8 cellular contexts compared by ENCODE assay signal in genomic region chr1:16498573-16499359, GRCh38. TPM values are rescaled to one million over a fixed set of nuclear protein-coding genes. Genes with fewer than 3 reads are reported as not detected.
DNase-seq lines count a peak whose midpoint lies in the region; ATAC-seq and TF ChIP-seq lines count a peak whose summit lies in the region.

No MANE protein-coding gene starts in this region.

- intact Hi-C loops in ascending aorta (cut with DNase I) (loop anchor here (2.0 kb wide), 1 partner anchor 14 kb away; no protein-coding TSS in a partner anchor), aorta (cut with DNase I) (no loop called here)

- H4K20me1 ChIP-seq in hepatocyte (ENCODE audit: insufficient read depth, poor library complexity, severe bottlenecking), result no peaks in the 10 kb centered on the region

- H3K4me3 Mint-ChIP-seq in T-helper 2 cell treated with Interferon-gamma antibody and Interleukin-4, amounts not matched to agents 5 μg/mL and 100 μg/mL, for 36 hours, result peak overlapping the region; percentile 81

- ATAC-seq in HG02938 (IDR thresholded peaks at IDR 0.05; ENCODE audit: unreplicated experiment) (peak; percentile 64), aorta (ENCODE audit: low FRiP score) (peak; percentile 91)

- H3K27me3 Mint-ChIP-seq in T-helper 2 cell treated with Interferon-gamma antibody and Interleukin-4, amounts not matched to agents 5 μg/mL and 100 μg/mL, for 36 hours (ENCODE audit: low read depth), result peaks cover 5% of the 10 kb centered on the region

- H3K4me3 ChIP-seq in ascending aorta (peak overlapping the region; percentile 70 to 90), hepatocyte (peak overlapping the region; percentile 87), aorta (ENCODE audit: low read length in 2 of 2) (peak overlapping the region; percentile 51 to 66)

- TF ChIP-seq CTCF in GM13977 (IDR thresholded peaks at IDR 0.05; ENCODE audit: extremely low read depth, insufficient read depth, missing control alignments), result peak; percentile 36
- TF ChIP-seq CTCF in ascending aorta (IDR thresholded peaks at IDR 0.05), result peak in 1 of 3 experiments; percentile 9
- no peak for TF ChIP-seq CTCF in hepatocyte (IDR thresholded peaks at IDR 0.05; ENCODE audit: poor library complexity)

- peaks cover 15% of the 10 kb centered on the region for H3K79me2 ChIP-seq in hepatocyte

- peaks cover 17% of the 10 kb centered on the region for H3K4me1 Mint-ChIP-seq in T-helper 2 cell treated with Interferon-gamma antibody and Interleukin-4, amounts not matched to agents 5 μg/mL and 100 μg/mL, for 36 hours (ENCODE audit: low read depth)

- peak overlapping the region; percentile 96 for H3K4me2 ChIP-seq in hepatocyte

- H3K27me3 ChIP-seq in ascending aorta (no peaks in the 10 kb centered on the region), hepatocyte (no peaks in the 10 kb centered on the region), aorta (ENCODE audit: control insufficient read depth in 1 of 2, insufficient read depth in 2 of 2, low read length in 1 of 2) (no peaks in the 10 kb centered on the region)

- H3K9me2 ChIP-seq in hepatocyte (replicated peaks; ENCODE audit: insufficient read depth), result no peaks in the 10 kb centered on the region

- H3K27ac ChIP-seq in ascending aorta (peak overlapping the region; percentile 77 to 83), hepatocyte (peak overlapping the region; percentile 97), aorta (ENCODE audit: low read depth in 1 of 2, low read length in 2 of 2) (peak overlapping the region; percentile 28 to 37)

- no peaks in the 10 kb centered on the region for H3K36me3 ChIP-seq in ascending aorta
- H3K36me3 ChIP-seq in hepatocyte (replicated peaks; ENCODE audit: insufficient read depth, low read depth), result no peaks in the 10 kb centered on the region
- no peaks in the 10 kb centered on the region for H3K36me3 ChIP-seq in aorta (ENCODE audit: control insufficient read depth in 1 of 2, insufficient read depth in 2 of 2, low read length in 1 of 2)

- in situ Hi-C loops in GM13977 (cut with MboI; ENCODE audit: low pct_unique_long_range_greater_than_20kb, low sequenced_read_pairs, unreplicated experiment), result no loop called here

- no peaks in the 10 kb centered on the region for H3K9me3 Mint-ChIP-seq in T-helper 2 cell treated with Interferon-gamma antibody and Interleukin-4, amounts not matched to agents 5 μg/mL and 100 μg/mL, for 36 hours

- no peaks in the 10 kb centered on the region for H3K9me3 ChIP-seq in ascending aorta
- H3K9me3 ChIP-seq in hepatocyte (ENCODE audit: low read depth), result no peaks in the 10 kb centered on the region
- no peaks in the 10 kb centered on the region for H3K9me3 ChIP-seq in aorta (ENCODE audit: control insufficient read depth, low read length)

- DNase-seq in GM13977 (ENCODE audit: low spot score) (peak; percentile 99), NCI-H1930 (lab: John Stamatoyannopoulos, UW) (peak; percentile 83 to 92), ascending aorta (ENCODE audit: low spot score in 2 of 2) (peak; percentile 46 to 93), hepatocyte (ENCODE audit: low spot score) (peak; percentile 97), retina (peak; percentile 89), aorta (peak; percentile 92 to 96)
- peak; percentile 89 for DNase-seq in T-helper 2 cell treated with Interferon-gamma antibody and Interleukin-4, amounts not matched to agents 5 μg/mL and 100 μg/mL, for 36 hours (ENCODE audit: low spot score)

- no peaks in the 10 kb centered on the region for H3K36me3 Mint-ChIP-seq in T-helper 2 cell treated with Interferon-gamma antibody and Interleukin-4, amounts not matched to agents 5 μg/mL and 100 μg/mL, for 36 hours (ENCODE audit: low read depth)

- WGBS in hepatocyte (ENCODE audit: low lambda C conversion rate, missing lambda C conversion rate), result under 1% methylated on average over 54 of the region's 98 CpGs
- WGBS in aorta, 2 donors, result 1% methylated on average over 48 to 98 of the region's 98 CpGs

- peak overlapping the region; percentile 78 for H2AFZ ChIP-seq in hepatocyte

- peak overlapping the region; percentile 41 for H3K27ac Mint-ChIP-seq in T-helper 2 cell treated with Interferon-gamma antibody and Interleukin-4, amounts not matched to agents 5 μg/mL and 100 μg/mL, for 36 hours

- H3K4me1 ChIP-seq in ascending aorta, result peaks cover 2 to 4% of the 10 kb centered on the region in 2 donors
- H3K4me1 ChIP-seq in hepatocyte (ENCODE audit: insufficient read depth), result peaks cover 5% of the 10 kb centered on the region
- H3K4me1 ChIP-seq in aorta (ENCODE audit: control insufficient read depth in 1 of 2, insufficient read depth in 2 of 2, low read length in 2 of 2), result no peaks in the 10 kb centered on the region

RNA-seq across cellular contexts. Expression of gene RNU1-1, which starts 15.3 kb away (rescaled TPM):
- total RNA-seq in ascending aorta (under 0.01 TPM), hepatocyte (under 0.01 TPM in 2 replicates), aorta (1,000 to 10,000 TPM; 7,231 to 8,154 TPM)
- polyA plus RNA-seq in hepatocyte (not detected in 2 replicates), aorta (not detected)

RNA-seq across cellular contexts. Expression of gene NECAP2, which starts 58.2 kb away (rescaled TPM):
- total RNA-seq in ascending aorta (28.6 TPM), hepatocyte (51.8 and 55.2 TPM in 2 replicates), aorta (10 to 100 TPM; 38.1 to 60.4 TPM)
- polyA plus RNA-seq in hepatocyte (48.9 and 58.0 TPM in 2 replicates), aorta (10 to 100 TPM; 37.5 to 38.1 TPM)

Comparison
In these comparisons a context has a peak if more than half of its experiments do, and no peak if none do; other contexts are left out.
1. Peak in every context shown above with its lines: DNase-seq, ATAC-seq, H3K4me3 ChIP-seq and H3K27ac ChIP-seq.
2. H3K27ac ChIP-seq: peak in every context shown above with its lines; median percentile 97 in hepatocyte; 80 in ascending aorta; 32 in aorta.
3. RNA of gene RNU1-1, which starts 15.3 kb away (total RNA-seq): 7,231 to 8,154 TPM in aorta; under 0.01 TPM in ascending aorta (single experiment) and under 0.01 TPM in hepatocyte; every median in the first group is over 1,000 times any median in the second.